Comparison of ENCODE assay signal across 1 cellular context in the genomic region with DNA sequence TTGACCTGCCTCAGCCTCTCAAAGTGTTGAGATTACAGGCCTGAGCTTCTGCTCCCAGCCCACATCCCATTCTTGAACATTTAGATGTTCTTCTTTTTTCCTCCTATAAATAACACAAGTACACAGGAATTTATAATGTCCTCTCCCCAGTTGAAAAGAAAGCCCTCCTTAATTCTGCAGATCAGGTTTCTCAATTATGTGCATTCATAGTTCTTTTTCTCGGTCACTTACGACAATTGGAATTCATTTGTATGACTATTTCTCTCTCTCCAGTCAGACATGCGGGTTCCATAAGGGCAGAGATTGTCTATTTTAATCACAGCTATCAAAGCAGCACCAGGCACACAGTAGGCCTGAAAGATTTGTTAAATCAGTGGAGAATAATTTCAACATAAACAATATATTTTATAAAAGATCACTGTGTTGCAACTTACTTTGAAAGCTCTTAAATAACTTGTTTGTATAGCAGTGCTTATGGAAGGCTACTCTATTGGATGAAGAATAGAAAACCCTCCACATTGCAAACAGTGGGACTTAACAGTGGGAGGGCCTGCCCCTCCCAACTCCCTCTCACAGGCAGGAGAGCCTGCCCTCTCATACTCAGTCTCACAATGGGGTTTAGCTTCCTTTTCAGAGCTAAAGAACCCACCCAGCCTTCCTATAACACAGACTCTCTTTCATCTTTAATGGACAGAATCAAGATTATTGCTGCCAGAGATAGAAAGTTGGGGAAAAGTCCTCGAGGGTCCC.
TF ChIP-seq lines count a peak whose summit lies in the region.

No MANE protein-coding gene starts in this region.

TF ChIP-seq in HEK293T, 16 proteins besides CTCF, POLR2A, EP300 and RAD21 (continued from another document):
- TF ChIP-seq HDGF (IDR thresholded peaks at IDR 0.05; ENCODE audit: borderline replicate concordance) (no peak), L3MBTL2 (conservative IDR thresholded peaks at IDR 0.05) (no peak), FOXM1 (IDR thresholded peaks at IDR 0.05; ENCODE audit: borderline replicate concordance) (no peak), BHLHE40 (IDR thresholded peaks at IDR 0.05; ENCODE audit: borderline replicate concordance) (no peak)
TF ChIP-seq in HEK293T: peak in this region for 0.
